ENCODE assay signal across 34 cellular contexts in genomic region chr3:172859035-172859434, GRCh38.
DNase-seq lines count a peak whose midpoint lies in the region; ATAC-seq, FAIRE-seq and TF ChIP-seq lines count a peak whose summit lies in the region.
"Had no signal": no experiment of that assay in that cellular context is flagged by ENCODE, and none has a peak within 500 bp of the region (broad histone marks: within the 10 kb centered on the region; RNA-seq: fewer than 3 reads in every experiment).

No MANE protein-coding gene starts in this region.

- H3K4me2 ChIP-seq in H9 (ENCODE audit: insufficient read depth, insufficient read length, low read length) = no peak overlapping the region
- H3K4me2 ChIP-seq: hepatocyte had no signal

- no peaks in the 10 kb centered on the region for H3K79me2 ChIP-seq in H9 (ENCODE audit: insufficient read depth, low read length)
- H3K79me2 ChIP-seq: hepatocyte had no signal

- no CpG with 5 or more reads among the region's 2 CpGs for WGBS in H9 (ENCODE audit: extremely low coverage, insufficient read length, low lambda C conversion rate)
- WGBS in tibial nerve, 2 donors = 69 to 86% methylated on average over 2 of the region's 2 CpGs

- TF ChIP-seq EP300 in tibial nerve (IDR thresholded peaks at IDR 0.05) = no peak

- H3K9me3 Mint-ChIP-seq in H9 = peaks cover 5 to 7% of the 10 kb centered on the region in 2 experiments; a peak in 4 of 5 replicates
- H3K9me3 Mint-ChIP-seq: activated CD4-positive, alpha-beta T cell treated with anti-CD3 and anti-CD28 coated beads, Interleukin-2, amount 10 ng/mL, durations not matched to agents 7 days and 5 days had no signal

- H2BK12ac ChIP-seq in H9 (ENCODE audit: insufficient read length, low read depth, low read length) = no peak overlapping the region

- no peak for TF ChIP-seq POLR2A in tibial nerve (IDR thresholded peaks at IDR 0.05)

- H2AK5ac ChIP-seq in H9 (ENCODE audit: insufficient read length, low read length) = no peak overlapping the region

- H3K23me2 ChIP-seq in H9 (ENCODE audit: insufficient read length, low read depth, low read length, poor library complexity, severe bottlenecking) = no peaks in the 10 kb centered on the region

- H3K36me3 ChIP-seq in bronchial epithelial cell (ENCODE audit: control insufficient read depth, insufficient read depth, low read length) = no peaks in the 10 kb centered on the region
- no peaks in the 10 kb centered on the region for H3K36me3 ChIP-seq in tibial nerve
- H3K36me3 ChIP-seq: esophagus muscularis mucosa, gastrocnemius medialis, ovary had no signal

- H3K27me3 ChIP-seq in bronchial epithelial cell (ENCODE audit: control insufficient read depth, insufficient read depth, low read length) = no peaks in the 10 kb centered on the region
- H3K27me3 ChIP-seq in H9 (ENCODE audit: insufficient read depth, low read length) = no peaks in the 10 kb centered on the region; the same call in 1 of the 2 replicates
- H3K27me3 ChIP-seq in tibial nerve = no peaks in the 10 kb centered on the region
- H3K27me3 ChIP-seq: esophagus muscularis mucosa, gastrocnemius medialis, hepatocyte, ovary had no signal

- H3K27ac Mint-ChIP-seq in H9 = no peak overlapping the region
- H3K27ac Mint-ChIP-seq: activated CD4-positive, alpha-beta T cell treated with anti-CD3 and anti-CD28 coated beads, Interleukin-2, amount 10 ng/mL, durations not matched to agents 7 days and 5 days; activated naive CD8-positive, alpha-beta T cell; CD4-positive, alpha-beta T cell had no signal

- no peak overlapping the region for H4K8ac ChIP-seq in H9 (replicated peaks; ENCODE audit: insufficient read length, low read depth, low read length)

- H4K5ac ChIP-seq in H9 (ENCODE audit: insufficient read length, low read depth, low read length) = no peak overlapping the region

- no peak overlapping the region for H3K4ac ChIP-seq in H9 (ENCODE audit: low read depth, low read length)

- H4K20me1 ChIP-seq in H9 (ENCODE audit: control insufficient read depth, insufficient read depth, insufficient read length) = no peaks in the 10 kb centered on the region

- no peak overlapping the region for H4K91ac ChIP-seq in H9 (ENCODE audit: insufficient read length, low read depth, low read length)

- no peak overlapping the region for H3K18ac ChIP-seq in H9 (ENCODE audit: insufficient read length, low read depth, low read length)

- no peak overlapping the region for H2BK20ac ChIP-seq in H9 (ENCODE audit: low read depth, low read length, poor library complexity, severe bottlenecking)

- H3K4me3 ChIP-seq in bronchial epithelial cell (ENCODE audit: low read depth, low read length) (no peak overlapping the region), tibial nerve (no peak overlapping the region)
- H3K4me3 ChIP-seq: esophagus muscularis mucosa, gastrocnemius medialis, GM12878, hepatocyte, lung, ovary had no signal

- peaks cover 22 to 26% of the 10 kb centered on the region in 2 experiments for H3K4me1 Mint-ChIP-seq in H9
- H3K4me1 Mint-ChIP-seq: activated CD4-positive, alpha-beta T cell treated with anti-CD3 and anti-CD28 coated beads, Interleukin-2, amount 10 ng/mL, durations not matched to agents 7 days and 5 days had no signal

- peaks cover 0 to 8% (median 2%) of the 10 kb centered on the region in 3 experiments; a peak in 4 of 7 replicates for H3K36me3 Mint-ChIP-seq in H9 (ENCODE audit: insufficient read depth in 1 of 3, low read depth in 3 of 3)
- H3K36me3 Mint-ChIP-seq: activated naive CD8-positive, alpha-beta T cell had no signal

- H2BK15ac ChIP-seq in H9 (ENCODE audit: low read depth, low read length) = no peak overlapping the region

- H3K23ac ChIP-seq in H9 (ENCODE audit: insufficient read length, low read depth, low read length) = no peak overlapping the region

- H3K27me3 Mint-ChIP-seq in H9 (ENCODE audit: low read depth) = peaks cover 16% of the 10 kb centered on the region
- H3K27me3 Mint-ChIP-seq: CD4-positive, alpha-beta T cell had no signal

- H2BK120ac ChIP-seq in H9 (ENCODE audit: low read depth, low read length, poor library complexity, severe bottlenecking) = no peak overlapping the region

- no peak overlapping the region for H3T11ph ChIP-seq in H9 (ENCODE audit: low read length)

- ATAC-seq in HG02885 (IDR thresholded peaks at IDR 0.05; ENCODE audit: poor library complexity, unreplicated experiment) = no peak
- no peak for ATAC-seq in GM21619 (IDR thresholded peaks at IDR 0.05; ENCODE audit: unreplicated experiment)
- ATAC-seq: gastrocnemius medialis had no signal

- no peaks in the 10 kb centered on the region for H3K79me1 ChIP-seq in H9 (ENCODE audit: insufficient read depth, low read depth, low read length, poor library complexity, severe bottlenecking)

- DNase-seq in EH (ENCODE audit: low read depth) = peak; percentile 16
- peak; percentile 26 for DNase-seq in NCI-H226
- peak; percentile 7 for DNase-seq in bronchial epithelial cell (ENCODE audit: low read depth)
- peak; percentile 52 for DNase-seq in kidney tubule cell (ENCODE audit: low spot score)
- DNase-seq in H9 = no peak
- no peak for DNase-seq in tibial nerve (ENCODE audit: low spot score in 2 of 2)
- DNase-seq: activated CD4-positive, alpha-beta T cell treated with anti-CD3 and anti-CD28 coated beads, Interleukin-2, amount 10 ng/mL, durations not matched to agents 7 days and 5 days; activated effector memory CD4-positive, alpha-beta T cell treated with Interleukin-2 at 50 U/mL for 16 hours; activated T-cell treated with anti-CD3 and anti-CD28 coated beads, Interleukin-2, amount 50 U/mL, for 1 hour; anterior cingulate cortex; caudate nucleus; CD4-positive, alpha-beta T cell; DND-41; gastrocnemius medialis; H7; Karpas-422; MV-4-11; NCI-H1436 treated with DMSO at 0.1 percent for 48 hours; NCI-H2081 treated with DMSO at 0.1 percent for 48 hours; ovary; retina; SIG-M5; small intestine; stimulated activated naive CD4-positive, alpha-beta T cell treated with Interleukin-2 at 50 U/mL for 16 hours; T-helper 9 cell had no signal

- no peak for FAIRE-seq in bronchial epithelial cell (lab: Jason Lieb, UNC)
- FAIRE-seq: D721Med, GM12878, small intestine had no signal

- H3K27ac ChIP-seq in H9 (ENCODE audit: insufficient read length, low read depth, low read length) (no peak overlapping the region), tibial nerve (no peak overlapping the region)
- H3K27ac ChIP-seq: esophagus muscularis mucosa, gastrocnemius medialis, hepatocyte, HL-60, ovary had no signal

- no peak overlapping the region for H3K9ac ChIP-seq in H9 (ENCODE audit: extremely low read depth, insufficient read length, low read length)

- H3K4me3 Mint-ChIP-seq in H9 = no peak overlapping the region; a peak in 1 of 5 replicates
- H3K4me3 Mint-ChIP-seq: activated CD4-positive, alpha-beta T cell treated with anti-CD3 and anti-CD28 coated beads, Interleukin-2, amount 10 ng/mL, durations not matched to agents 7 days and 5 days; activated naive CD8-positive, alpha-beta T cell; CD4-positive, alpha-beta T cell had no signal

- no peak overlapping the region for H3K14ac ChIP-seq in H9 (ENCODE audit: insufficient read depth, low read length)

- H3K9me3 ChIP-seq in H9 (ENCODE audit: control insufficient read depth, low read depth, low read length) (no peaks in the 10 kb centered on the region), tibial nerve (no peaks in the 10 kb centered on the region)
- H3K9me3 ChIP-seq: esophagus muscularis mucosa, gastrocnemius medialis, ovary had no signal

- no peak overlapping the region for H2AFZ ChIP-seq in H9 (ENCODE audit: low read length)
- H2AFZ ChIP-seq: hepatocyte had no signal

- H2BK5ac ChIP-seq in H9 (ENCODE audit: insufficient read length, low read length) = no peak overlapping the region

- H3K56ac ChIP-seq in H9 (ENCODE audit: insufficient read length, low read depth, low read length) = no peak overlapping the region

- TF ChIP-seq CTCF in bronchial epithelial cell (IDR thresholded peaks at IDR 0.05; ENCODE audit: insufficient read depth, low read length, severe bottlenecking) (no peak), H9 (conservative IDR thresholded peaks at IDR 0.05) (no peak), tibial nerve (IDR thresholded peaks at IDR 0.05) (no peak)

- H3K4me1 ChIP-seq in H9 (ENCODE audit: insufficient read depth, low read length) (peaks cover 8% of the 10 kb centered on the region; the same call in 1 of the 2 replicates), tibial nerve (no peaks in the 10 kb centered on the region)
- H3K4me1 ChIP-seq: esophagus muscularis mucosa had no signal

Comparison
In these comparisons a context has a peak if more than half of its experiments do, and no peak if none do; other contexts are left out.
1. DNase-seq: peak in EH (single experiment), NCI-H226 (single experiment), bronchial epithelial cell (single experiment) and kidney tubule cell (single experiment); none in H9 (single experiment) and tibial nerve (0 of 2).